In genomic region chr20:53852691-53853450, GRCh38 we compare ENCODE assay signal across 1 cellular context.
TF ChIP-seq lines count a peak whose summit lies in the region.

No MANE protein-coding gene starts in this region.

TF ChIP-seq in GM12878, 131 proteins besides CTCF, POLR2A, EP300 and RAD21 (continued from another document):
- TF ChIP-seq NRF1 (conservative IDR thresholded peaks at IDR 0.05; ENCODE audit: low read depth, low read length) (no peak), ZBED1 (IDR thresholded peaks at IDR 0.05; ENCODE audit: borderline replicate concordance) (no peak), ETV6 (conservative IDR thresholded peaks at IDR 0.05 in 1 of 2, IDR thresholded peaks at IDR 0.05 in 1 of 2; ENCODE audit: borderline replicate concordance in 1 of 2, low read depth in 1 of 2) (peak in 1 of 2 experiments; percentile 93; a peak in 2 of 4 replicates), CHD2 (IDR thresholded peaks at IDR 0.05; ENCODE audit: borderline replicate concordance, low read depth, low read length) (no peak), IKZF1 (conservative IDR thresholded peaks at IDR 0.05) (0 out of 2 replicates have a peak, but pooled peaks have one; percentile 11), BCL3 (IDR thresholded peaks at IDR 0.05; ENCODE audit: borderline replicate concordance, insufficient read depth, low read depth, low read length, poor library complexity, severe bottlenecking) (no peak), NFXL1 (IDR thresholded peaks at IDR 0.05; ENCODE audit: borderline replicate concordance) (peak; percentile 84), IRF4 (IDR thresholded peaks at IDR 0.05; ENCODE audit: low read depth, low read length) (no peak), WRNIP1 (IDR thresholded peaks at IDR 0.05; ENCODE audit: borderline replicate concordance, low read depth, low read length) (no peak), NR2F1 (conservative IDR thresholded peaks at IDR 0.05) (no peak), CEBPZ (IDR thresholded peaks at IDR 0.05; ENCODE audit: low read depth, low read length) (no peak), RAD51 (IDR thresholded peaks at IDR 0.05) (no peak)
- TF ChIP-seq, protein P1, sequence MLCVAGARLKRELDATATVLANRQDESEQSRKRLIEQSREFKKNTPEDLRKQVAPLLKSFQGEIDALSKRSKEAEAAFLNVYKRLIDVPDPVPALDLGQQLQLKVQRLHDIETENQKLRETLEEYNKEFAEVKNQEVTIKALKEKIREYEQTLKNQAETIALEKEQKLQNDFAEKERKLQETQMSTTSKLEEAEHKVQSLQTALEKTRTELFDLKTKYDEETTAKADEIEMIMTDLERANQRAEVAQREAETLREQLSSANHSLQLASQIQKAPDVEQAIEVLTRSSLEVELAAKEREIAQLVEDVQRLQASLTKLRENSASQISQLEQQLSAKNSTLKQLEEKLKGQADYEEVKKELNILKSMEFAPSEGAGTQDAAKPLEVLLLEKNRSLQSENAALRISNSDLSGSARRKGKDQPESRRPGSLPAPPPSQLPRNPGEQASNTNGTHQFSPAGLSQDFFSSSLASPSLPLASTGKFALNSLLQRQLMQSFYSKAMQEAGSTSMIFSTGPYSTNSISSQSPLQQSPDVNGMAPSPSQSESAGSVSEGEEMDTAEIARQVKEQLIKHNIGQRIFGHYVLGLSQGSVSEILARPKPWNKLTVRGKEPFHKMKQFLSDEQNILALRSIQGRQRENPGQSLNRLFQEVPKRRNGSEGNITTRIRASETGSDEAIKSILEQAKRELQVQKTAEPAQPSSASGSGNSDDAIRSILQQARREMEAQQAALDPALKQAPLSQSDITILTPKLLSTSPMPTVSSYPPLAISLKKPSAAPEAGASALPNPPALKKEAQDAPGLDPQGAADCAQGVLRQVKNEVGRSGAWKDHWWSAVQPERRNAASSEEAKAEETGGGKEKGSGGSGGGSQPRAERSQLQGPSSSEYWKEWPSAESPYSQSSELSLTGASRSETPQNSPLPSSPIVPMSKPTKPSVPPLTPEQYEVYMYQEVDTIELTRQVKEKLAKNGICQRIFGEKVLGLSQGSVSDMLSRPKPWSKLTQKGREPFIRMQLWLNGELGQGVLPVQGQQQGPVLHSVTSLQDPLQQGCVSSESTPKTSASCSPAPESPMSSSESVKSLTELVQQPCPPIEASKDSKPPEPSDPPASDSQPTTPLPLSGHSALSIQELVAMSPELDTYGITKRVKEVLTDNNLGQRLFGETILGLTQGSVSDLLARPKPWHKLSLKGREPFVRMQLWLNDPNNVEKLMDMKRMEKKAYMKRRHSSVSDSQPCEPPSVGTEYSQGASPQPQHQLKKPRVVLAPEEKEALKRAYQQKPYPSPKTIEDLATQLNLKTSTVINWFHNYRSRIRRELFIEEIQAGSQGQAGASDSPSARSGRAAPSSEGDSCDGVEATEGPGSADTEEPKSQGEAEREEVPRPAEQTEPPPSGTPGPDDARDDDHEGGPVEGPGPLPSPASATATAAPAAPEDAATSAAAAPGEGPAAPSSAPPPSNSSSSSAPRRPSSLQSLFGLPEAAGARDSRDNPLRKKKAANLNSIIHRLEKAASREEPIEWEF (IDR thresholded peaks at IDR 0.05; ENCODE audit: insufficient replicate concordance, low read depth, low read length), result no peak
